34 cellular contexts compared by ENCODE assay signal in the genomic region with DNA sequence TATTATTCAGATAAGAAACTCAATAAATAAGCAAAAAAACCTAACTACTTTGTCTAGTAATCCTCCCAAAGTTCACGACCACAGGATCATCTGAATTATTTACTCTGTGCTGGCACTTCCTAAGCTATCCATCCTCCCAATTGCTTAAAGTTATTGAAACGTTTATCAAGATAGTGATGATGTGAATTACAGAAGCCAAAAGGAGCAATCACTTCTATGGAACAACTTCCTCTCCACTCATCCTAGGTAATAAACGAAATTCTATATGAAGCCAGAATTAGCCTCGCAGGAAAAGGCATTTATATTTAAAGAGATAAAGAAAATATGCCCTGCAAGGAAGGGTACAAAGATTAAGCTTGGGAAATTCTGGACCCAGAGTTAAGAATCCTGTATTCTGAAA.
"Had no signal": no experiment of that assay in that cellular context is flagged by ENCODE, and none has a peak within 500 bp of the region (broad histone marks: within the 10 kb centered on the region; RNA-seq: fewer than 3 reads in every experiment).

No MANE protein-coding gene starts in this region.

- H3K27me3 ChIP-seq: MG63 had no signal

- H3K4me3 ChIP-seq: MG63 had no signal

- DNase-seq: Karpas-422, Kasumi-1, MG63, MM.1S, MV-4-11, NCI-H1048, NCI-H1092, NCI-H1092 treated with DMSO at 0.1 percent for 48 hours, NCI-H1105, NCI-H1105 treated with DMSO at 0.1 percent for 48 hours, NCI-H1417, NCI-H1417 treated with DMSO at 0.1 percent for 48 hours, NCI-H1436, NCI-H1436 treated with DMSO at 0.1 percent for 48 hours, NCI-H146, NCI-H1694, NCI-H1694 treated with DMSO at 0.1 percent for 48 hours, NCI-H187, NCI-H187 treated with DMSO at 0.1 percent for 48 hours, NCI-H1930, NCI-H2029, NCI-H2029 treated with DMSO at 0.1 percent for 48 hours, NCI-H2081, NCI-H2081 treated with DMSO at 0.1 percent for 48 hours, NCI-H2107, NCI-H2171, NCI-H2171 treated with DMSO at 0.1 percent for 48 hours, NCI-H2227 treated with DMSO at 0.1 percent for 48 hours, NCI-H226, NCI-H345, NCI-H446, NCI-H446 treated with DMSO at 0.1 percent for 48 hours, NCI-H510A, NCI-H510A treated with DMSO at 0.1 percent for 48 hours had no signal

- H3K9me3 ChIP-seq: MG63 had no signal

- H3K36me3 ChIP-seq: MG63 had no signal
